In genomic region chr15:73894133-73894814, GRCh38 we compare ENCODE assay signal across 35 cellular contexts. TPM values are rescaled to one million over a fixed set of nuclear protein-coding genes. Genes with fewer than 3 reads are reported as not detected.
"Had no signal": no experiment of that assay in that cellular context is flagged by ENCODE, and none has a peak within 500 bp of the region (broad histone marks: within the 10 kb centered on the region; RNA-seq: fewer than 3 reads in every experiment).

No MANE protein-coding gene starts in this region.

- H3K9me3 Mint-ChIP-seq: activated naive CD4-positive, alpha-beta T cell treated with anti-CD3 and anti-CD28 coated beads, Interleukin-2, amount 50 U/mL, for 72 hours; activated T-helper 17 cell treated with anti-CD3 and anti-CD28 coated beads, Interleukin-2, amount 50 U/mL, for 72 hours had no signal

- H3K4me3 Mint-ChIP-seq: activated B cell treated with CpG ODN at 0.5 μM for 24 hours; activated CD4-positive, alpha-beta memory T cell treated with anti-CD3 and anti-CD28 coated beads, Interleukin-2, amount 10 ng/mL, durations not matched to agents 7 days and 5 days; activated CD8-positive, alpha-beta memory T cell treated with anti-CD3 and anti-CD28 coated beads, Interleukin-2, amount 10 ng/mL, durations not matched to agents 7 days and 5 days; activated naive CD4-positive, alpha-beta T cell treated with anti-CD3 and anti-CD28 coated beads for 36 hours; activated T-cell treated with anti-CD3 and anti-CD28 coated beads, Interleukin-2, amount 50 U/mL, for 72 hours; activated T-helper 17 cell treated with anti-CD3 and anti-CD28 coated beads, Interleukin-2, amount 50 U/mL, for 72 hours had no signal

- H3K4me1 Mint-ChIP-seq: activated B cell treated with CpG ODN at 0.5 μM for 24 hours had no signal

- ATAC-seq: activated CD8-positive, alpha-beta memory T cell treated with anti-CD3 and anti-CD28 coated beads, Interleukin-2, amount 10 ng/mL, durations not matched to agents 7 days and 5 days; activated naive CD4-positive, alpha-beta T cell treated with anti-CD3 and anti-CD28 coated beads, Interleukin-2, amount 50 U/mL, for 72 hours; activated T-cell treated with anti-CD3 and anti-CD28 coated beads, Interleukin-2, amount 50 U/mL, for 72 hours; activated T-helper 17 cell treated with anti-CD3 and anti-CD28 coated beads, Interleukin-2, amount 50 U/mL, for 72 hours; PC-3; Right ventricle myocardium inferior had no signal

- H3K36me3 Mint-ChIP-seq: activated CD8-positive, alpha-beta memory T cell treated with anti-CD3 and anti-CD28 coated beads, Interleukin-2, amount 10 ng/mL, durations not matched to agents 7 days and 5 days; activated naive CD4-positive, alpha-beta T cell treated with anti-CD3 and anti-CD28 coated beads, Interleukin-2, amount 50 U/mL, for 72 hours had no signal

- H3K27me3 Mint-ChIP-seq: activated T-helper 17 cell treated with anti-CD3 and anti-CD28 coated beads, Interleukin-2, amount 50 U/mL, for 72 hours had no signal

- DNase-seq: activated B cell treated with CpG ODN at 0.5 μM for 24 hours; activated CD4-positive, alpha-beta memory T cell treated with anti-CD3 and anti-CD28 coated beads, Interleukin-2, amount 10 ng/mL, durations not matched to agents 7 days and 5 days; activated CD4-positive, alpha-beta T cell treated with anti-CD3 and anti-CD28 coated beads for 48 hours; activated CD4-positive, CD25-positive, alpha-beta regulatory T cell treated with anti-CD3 and anti-CD28 coated beads, Interleukin-2, amount 50 U/mL, for 72 hours; activated CD8-positive, alpha-beta memory T cell treated with anti-CD3 and anti-CD28 coated beads for 24 hours; activated CD8-positive, alpha-beta memory T cell treated with anti-CD3 and anti-CD28 coated beads, Interleukin-2, amount 10 ng/mL, durations not matched to agents 7 days and 5 days; activated CD8-positive, alpha-beta memory T cell treated with anti-CD3 and anti-CD28 coated beads, Interleukin-2, amount 50 U/mL, for 48 hours; activated gamma-delta T cell treated with Interleukin-2 at 50 U/mL for 16 hours; activated naive CD4-positive, alpha-beta T cell treated with anti-CD3 and anti-CD28 coated beads for 36 hours; activated T-cell treated with anti-CD3 and anti-CD28 coated beads, Interleukin-2, amount 50 U/mL, for 72 hours; amniotic stem cell; aorta; NCI-H1092 treated with DMSO at 0.1 percent for 48 hours; NCI-H1417; NCI-H146; NCI-H187; NCI-H2029 treated with DMSO at 0.1 percent for 48 hours; NCI-H2107; NCI-H2171; NCI-H510A; NCI-H748 treated with DMSO at 0.1 percent for 48 hours; NK-92 treated with Interleukin-12 subunit alpha and Interleukin-12 subunit beta, amount 100 ng/mL, for 24 hours; PC-3; Peyer's patch; RPMI8226; SW 1271; T-helper 1 cell; T-helper 2 cell; T-helper 9 cell had no signal

- H3K27ac Mint-ChIP-seq: activated B cell treated with CpG ODN at 0.5 μM for 24 hours; activated CD4-positive, alpha-beta memory T cell treated with anti-CD3 and anti-CD28 coated beads, Interleukin-2, amount 10 ng/mL, durations not matched to agents 7 days and 5 days; activated CD8-positive, alpha-beta memory T cell treated with anti-CD3 and anti-CD28 coated beads, Interleukin-2, amount 10 ng/mL, durations not matched to agents 7 days and 5 days; activated naive CD4-positive, alpha-beta T cell treated with anti-CD3 and anti-CD28 coated beads for 36 hours; activated naive CD4-positive, alpha-beta T cell treated with anti-CD3 and anti-CD28 coated beads, Interleukin-2, amount 50 U/mL, for 72 hours; activated T-cell treated with anti-CD3 and anti-CD28 coated beads, Interleukin-2, amount 50 U/mL, for 72 hours; activated T-helper 17 cell treated with anti-CD3 and anti-CD28 coated beads, Interleukin-2, amount 50 U/mL, for 72 hours had no signal

RNA-seq across cellular contexts. Expression of gene TBC1D21, which starts 20.9 kb away (rescaled TPM):
- total RNA-seq: activated B cell treated with CpG ODN at 0.5 μM for 24 hours; activated CD4-positive, alpha-beta memory T cell treated with anti-CD3 and anti-CD28 coated beads, Interleukin-2, amount 10 ng/mL, durations not matched to agents 7 days and 5 days; activated CD8-positive, alpha-beta memory T cell treated with anti-CD3 and anti-CD28 coated beads, Interleukin-2, amount 10 ng/mL, durations not matched to agents 7 days and 5 days; activated naive CD4-positive, alpha-beta T cell treated with anti-CD3 and anti-CD28 coated beads for 36 hours; activated naive CD4-positive, alpha-beta T cell treated with anti-CD3 and anti-CD28 coated beads, Interleukin-2, amount 50 U/mL, for 72 hours; activated T-cell treated with anti-CD3 and anti-CD28 coated beads, Interleukin-2, amount 50 U/mL, for 72 hours; activated T-helper 17 cell treated with anti-CD3 and anti-CD28 coated beads, Interleukin-2, amount 50 U/mL, for 72 hours; aorta; cardiac muscle cell; LHCN-M2; M059J; PC-3; Peyer's patch; Right ventricle myocardium inferior had no signal
